In genomic region chr1:219990782-219991510, GRCh38 we compare ENCODE assay signal across 9 cellular contexts. TPM values are rescaled to one million over a fixed set of nuclear protein-coding genes. Genes with fewer than 3 reads are reported as not detected.
DNase-seq lines count a peak whose midpoint lies in the region; ATAC-seq and TF ChIP-seq lines count a peak whose summit lies in the region.
"Had no signal": no experiment of that assay in that cellular context is flagged by ENCODE, and none has a peak within 500 bp of the region (broad histone marks: within the 10 kb centered on the region; RNA-seq: fewer than 3 reads in every experiment).

No MANE protein-coding gene starts in this region.

- peaks cover 8% of the 10 kb centered on the region for H3K4me1 Mint-ChIP-seq in HFFc6 (ENCODE audit: low read depth)

- TF ChIP-seq POLR2A in spleen (IDR thresholded peaks at IDR 0.05), result no peak

- intact Hi-C loops in spleen (cut with DNase I; ENCODE audit: low total_unique reads), result no loop called here

- peaks cover 1 to 71% (median 30%) of the 10 kb centered on the region in 6 donors for H3K36me3 ChIP-seq in spleen

- TF ChIP-seq CTCF in HFFc6 (IDR thresholded peaks at IDR 0.05) (peak; percentile 82), fibroblast of pulmonary artery (IDR thresholded peaks at IDR 0.05; ENCODE audit: low read length, missing control alignments) (peak; percentile 66), spleen (IDR thresholded peaks at IDR 0.05 in 8 of 11, conservative IDR thresholded peaks at IDR 0.05 in 3 of 11) (peak in 9 of 11 experiments; percentile 4 to 53 (median 44))

- H3K27ac Mint-ChIP-seq in HFFc6, result no peak overlapping the region

- DNase-seq in COR-L47 (lab: John Stamatoyannopoulos, UW) (peak; percentile 9), HFFc6 (peak; percentile 48), RPMI8226 (peak; percentile 34), fibroblast of pulmonary artery (ENCODE audit: low read depth) (peak; percentile 58), spleen (no peak), GF-D8 (lab: John Stamatoyannopoulos, UW) (no peak)
- DNase-seq in activated CD4-positive, alpha-beta T cell treated with anti-CD3 and anti-CD28 coated beads, Interleukin-2, amount 50 U/mL, for 4 hours, result no peak

- H3K9me3 Mint-ChIP-seq in HFFc6, result no peaks in the 10 kb centered on the region
- H3K9me3 Mint-ChIP-seq: naive thymus-derived CD8-positive, alpha-beta T cell had no signal

- H3K9me3 ChIP-seq in spleen, result no peaks in the 10 kb centered on the region

- H3K4me1 ChIP-seq in spleen, result peaks cover 0 to 4% (median 0%) of the 10 kb centered on the region in 6 donors

- H3K36me3 Mint-ChIP-seq in HFFc6 (ENCODE audit: low read depth), result peaks cover 18% of the 10 kb centered on the region

- H3K27ac ChIP-seq in spleen, result no peak overlapping the region

- no peak for ATAC-seq in GM18511 (IDR thresholded peaks at IDR 0.05; ENCODE audit: unreplicated experiment)
- ATAC-seq: naive thymus-derived CD8-positive, alpha-beta T cell had no signal

- no peaks in the 10 kb centered on the region; the same call in 1 of the 2 replicates for H3K27me3 Mint-ChIP-seq in HFFc6 (ENCODE audit: insufficient read depth)
- H3K27me3 Mint-ChIP-seq: naive thymus-derived CD8-positive, alpha-beta T cell had no signal

- no peak overlapping the region for H3K4me3 ChIP-seq in fibroblast of pulmonary artery (replicated peaks; ENCODE audit: low read depth, low read length)
- H3K4me3 ChIP-seq in spleen, result no peak overlapping the region

- no peak overlapping the region for H3K4me3 Mint-ChIP-seq in HFFc6
- H3K4me3 Mint-ChIP-seq: naive thymus-derived CD8-positive, alpha-beta T cell had no signal

- 54 to 77% (median 62%) methylated on average over 2 of the region's 2 CpGs for WGBS in spleen, 5 donors

- no peaks in the 10 kb centered on the region for H3K27me3 ChIP-seq in spleen (replicated peaks in 1 of 7)

RNA-seq across cellular contexts. Expression of gene EPRS1, which starts 55.4 kb away (rescaled TPM):
- 100 to 1,000 TPM; 153 to 177 (median 167) TPM for total RNA-seq in HFFc6 (2021; fragmentation: NEBNext Ultra II Directional; extraction: Animal tissue kit (Norgen Biotek cat#: 25700))
- 10 to 100 TPM; 50.8 to 72.2 (median 59.6) TPM for total RNA-seq in spleen
- polyA plus RNA-seq in spleen, result 10 to 100 TPM; 34.6 to 42.8 (median 36.9) TPM

Comparison
In these comparisons a context has a peak if more than half of its experiments do, and no peak if none do; other contexts are left out.
1. DNase-seq: peak in COR-L47 (single experiment), HFFc6 (single experiment), RPMI8226 (single experiment) and fibroblast of pulmonary artery (single experiment); none in spleen (single experiment), activated CD4-positive, alpha-beta T cell treated with anti-CD3 and anti-CD28 coated beads, Interleukin-2, amount 50 U/mL, for 4 hours (0 of 2) and GF-D8 (single experiment).
2. Peak in every context shown above with its lines, with median percentiles within 50 percentile points of each other: CTCF ChIP-seq.